Comparison of ENCODE assay signal across 6 cellular contexts in genomic region chr13:61824168-61824567, GRCh38.
"Had no signal": no experiment of that assay in that cellular context is flagged by ENCODE, and none has a peak within 500 bp of the region (broad histone marks: within the 10 kb centered on the region; RNA-seq: fewer than 3 reads in every experiment).

No MANE protein-coding gene starts in this region.

- H3K36me3 Mint-ChIP-seq: IgD-negative memory B cell had no signal

- H3K4me3 Mint-ChIP-seq: IgD-negative memory B cell had no signal

- H3K4me3 ChIP-seq: K562 had no signal

- H3K4me1 Mint-ChIP-seq: IgD-negative memory B cell had no signal

- H3K27me3 Mint-ChIP-seq: IgD-negative memory B cell had no signal

- DNase-seq: IMR-90, KBM-7, KG1 had no signal

- H3K27ac Mint-ChIP-seq: IgD-negative memory B cell had no signal

- ATAC-seq: HepG2, K562 had no signal
